Comparison of ENCODE assay signal across 11 cellular contexts in genomic region chr1:247322849-247323586, GRCh38. TPM values are rescaled to one million over a fixed set of nuclear protein-coding genes. Genes with fewer than 3 reads are reported as not detected.
DNase-seq lines count a peak whose midpoint lies in the region; ATAC-seq and TF ChIP-seq lines count a peak whose summit lies in the region.
"Had no signal": no experiment of that assay in that cellular context is flagged by ENCODE, and none has a peak within 500 bp of the region (broad histone marks: within the 10 kb centered on the region; RNA-seq: fewer than 3 reads in every experiment).

No MANE protein-coding gene starts in this region.

- no peaks in the 10 kb centered on the region for H3K27me3 ChIP-seq in BE2C
- H3K27me3 ChIP-seq: sigmoid colon had no signal

- H3K27me3 Mint-ChIP-seq in activated CD4-positive, alpha-beta T cell treated with anti-CD3 and anti-CD28 coated beads, Interleukin-2, amount 10 ng/mL, durations not matched to agents 7 days and 5 days: no peaks in the 10 kb centered on the region
- no peaks in the 10 kb centered on the region for H3K27me3 Mint-ChIP-seq in activated CD8-positive, alpha-beta T cell treated with anti-CD3 and anti-CD28 coated beads, Interleukin-2, amount 10 ng/mL, durations not matched to agents 7 days and 5 days (ENCODE audit: low read depth)

- peak; percentile 60 for ATAC-seq in HG02798 (IDR thresholded peaks at IDR 0.05; ENCODE audit: poor library complexity, unreplicated experiment)
- peak; percentile 87 for ATAC-seq in activated CD8-positive, alpha-beta T cell treated with anti-CD3 and anti-CD28 coated beads, Interleukin-2, amount 10 ng/mL, durations not matched to agents 7 days and 5 days

- no peak for TF ChIP-seq CTCF in BE2C (IDR thresholded peaks at IDR 0.05; ENCODE audit: low read depth, low read length)

- POLR2A ChIA-PET in activated CD4-positive, alpha-beta T cell treated with anti-CD3 and anti-CD28 coated beads, Interleukin-2, amount 10 ng/mL, durations not matched to agents 7 days and 5 days (lab: Charles Lee): no interaction called here
- POLR2A ChIA-PET in activated CD8-positive, alpha-beta T cell treated with anti-CD3 and anti-CD28 coated beads, Interleukin-2, amount 10 ng/mL, durations not matched to agents 7 days and 5 days (lab: Charles Lee): interaction anchor here (0.8 to 2.0 kb wide), 5 partner anchors 8 to 220 kb away, joined by 3 to 11 read pairs (median 8); no protein-coding TSS in a partner anchor

- no peaks in the 10 kb centered on the region for H3K9me3 Mint-ChIP-seq in activated CD4-positive, alpha-beta T cell treated with anti-CD3 and anti-CD28 coated beads, Interleukin-2, amount 10 ng/mL, durations not matched to agents 7 days and 5 days
- H3K9me3 Mint-ChIP-seq in activated CD8-positive, alpha-beta T cell treated with anti-CD3 and anti-CD28 coated beads, Interleukin-2, amount 10 ng/mL, durations not matched to agents 7 days and 5 days (ENCODE audit: insufficient read depth): no peaks in the 10 kb centered on the region

- H3K36me3 Mint-ChIP-seq in activated CD4-positive, alpha-beta T cell treated with anti-CD3 and anti-CD28 coated beads, Interleukin-2, amount 10 ng/mL, durations not matched to agents 7 days and 5 days (ENCODE audit: low read depth): peaks cover 26% of the 10 kb centered on the region
- peaks cover 62% of the 10 kb centered on the region for H3K36me3 Mint-ChIP-seq in activated CD8-positive, alpha-beta T cell treated with anti-CD3 and anti-CD28 coated beads, Interleukin-2, amount 10 ng/mL, durations not matched to agents 7 days and 5 days (ENCODE audit: low read depth)

- H3K4me3 Mint-ChIP-seq in activated CD4-positive, alpha-beta T cell treated with anti-CD3 and anti-CD28 coated beads, Interleukin-2, amount 10 ng/mL, durations not matched to agents 7 days and 5 days: peak overlapping the region; percentile 11
- H3K4me3 Mint-ChIP-seq in activated CD8-positive, alpha-beta T cell treated with anti-CD3 and anti-CD28 coated beads, Interleukin-2, amount 10 ng/mL, durations not matched to agents 7 days and 5 days: peak overlapping the region; percentile 68

- H3K4me1 ChIP-seq in BE2C: no peaks in the 10 kb centered on the region
- H3K4me1 ChIP-seq: sigmoid colon had no signal

- H3K9me3 ChIP-seq in BE2C: no peaks in the 10 kb centered on the region
- H3K9me3 ChIP-seq: sigmoid colon had no signal

- no peak overlapping the region for H3K4me3 ChIP-seq in BE2C (ENCODE audit: low read depth, low read length)
- H3K4me3 ChIP-seq: sigmoid colon had no signal

- CTCF ChIA-PET in activated CD4-positive, alpha-beta T cell treated with anti-CD3 and anti-CD28 coated beads, Interleukin-2, amount 10 ng/mL, durations not matched to agents 7 days and 5 days (lab: Charles Lee): interaction anchor here (0.9 kb wide), 1 partner anchor 10 kb away, joined by 4 read pairs; no protein-coding TSS in a partner anchor
- CTCF ChIA-PET in activated CD8-positive, alpha-beta T cell treated with anti-CD3 and anti-CD28 coated beads, Interleukin-2, amount 10 ng/mL, durations not matched to agents 7 days and 5 days (lab: Charles Lee): interaction anchor here (0.6 to 2.3 kb wide), 3 partner anchors 9 to 67 kb away, joined by 4 to 7 read pairs (median 6); partner anchors contain the start of gene ZNF496

- peaks cover 66% of the 10 kb centered on the region for H3K36me3 ChIP-seq in BE2C

- H3K27ac Mint-ChIP-seq in activated CD4-positive, alpha-beta T cell treated with anti-CD3 and anti-CD28 coated beads, Interleukin-2, amount 10 ng/mL, durations not matched to agents 7 days and 5 days: peak overlapping the region; percentile 83
- H3K27ac Mint-ChIP-seq in activated CD8-positive, alpha-beta T cell treated with anti-CD3 and anti-CD28 coated beads, Interleukin-2, amount 10 ng/mL, durations not matched to agents 7 days and 5 days: peak overlapping the region; percentile 94

- DNase-seq in activated CD4-positive, alpha-beta T cell treated with anti-CD3 and anti-CD28 coated beads, Interleukin-2, amount 10 ng/mL, durations not matched to agents 7 days and 5 days: no peak
- no peak for DNase-seq in activated CD4-positive, alpha-beta T cell treated with anti-CD3 and anti-CD28 coated beads for 1 hour
- DNase-seq in activated CD8-positive, alpha-beta T cell treated with anti-CD3 and anti-CD28 coated beads, Interleukin-2, amount 10 ng/mL, durations not matched to agents 7 days and 5 days: peak; percentile 68
- peak; percentile 8 to 13 for DNase-seq in stimulated activated CD8-positive, alpha-beta memory T cell treated with anti-CD3 and anti-CD28 coated beads, Interleukin-7, amount 100 ng/mL, for 4 hours (ENCODE audit: low read depth in 2 of 2)
- DNase-seq in BE2C: no peak
- no peak for DNase-seq in NCI-H748 treated with DMSO at 0.1 percent for 48 hours (lab: John Stamatoyannopoulos, UW)
- DNase-seq in AML-193 (lab: John Stamatoyannopoulos, UW): no peak
- DNase-seq: anterior cingulate cortex, NCI-H1417 treated with DMSO at 0.1 percent for 48 hours, sigmoid colon had no signal

- H3K4me1 Mint-ChIP-seq in activated CD4-positive, alpha-beta T cell treated with anti-CD3 and anti-CD28 coated beads, Interleukin-2, amount 10 ng/mL, durations not matched to agents 7 days and 5 days: peaks cover 27% of the 10 kb centered on the region
- H3K4me1 Mint-ChIP-seq in activated CD8-positive, alpha-beta T cell treated with anti-CD3 and anti-CD28 coated beads, Interleukin-2, amount 10 ng/mL, durations not matched to agents 7 days and 5 days (ENCODE audit: low read depth): peaks cover 61% of the 10 kb centered on the region

RNA-seq across cellular contexts. Expression of gene ZNF496, which starts 8.6 kb away (rescaled TPM):
- 1 to 10 TPM; 7.2 to 7.4 TPM for total RNA-seq in activated CD4-positive, alpha-beta T cell treated with anti-CD3 and anti-CD28 coated beads, Interleukin-2, amount 10 ng/mL, durations not matched to agents 7 days and 5 days
- 10 to 100 TPM; 20.5 to 22.0 TPM for total RNA-seq in activated CD8-positive, alpha-beta T cell treated with anti-CD3 and anti-CD28 coated beads, Interleukin-2, amount 10 ng/mL, durations not matched to agents 7 days and 5 days
- 57.8 TPM for polyA plus RNA-seq in BE2C (2012; ENCODE audit: insufficient read depth, insufficient read length, low read depth)

Comparison
In these comparisons a context has a peak if more than half of its experiments do, and no peak if none do; other contexts are left out.
1. DNase-seq: peak in activated CD8-positive, alpha-beta T cell treated with anti-CD3 and anti-CD28 coated beads, Interleukin-2, amount 10 ng/mL, durations not matched to agents 7 days and 5 days (single experiment) and stimulated activated CD8-positive, alpha-beta memory T cell treated with anti-CD3 and anti-CD28 coated beads, Interleukin-7, amount 100 ng/mL, for 4 hours (2 of 2); none in activated CD4-positive, alpha-beta T cell treated with anti-CD3 and anti-CD28 coated beads, Interleukin-2, amount 10 ng/mL, durations not matched to agents 7 days and 5 days (single experiment), activated CD4-positive, alpha-beta T cell treated with anti-CD3 and anti-CD28 coated beads for 1 hour (single experiment), BE2C (single experiment), NCI-H748 treated with DMSO at 0.1 percent for 48 hours (single experiment) and AML-193 (0 of 2).